26 cellular contexts compared by ENCODE assay signal in genomic region chr7:8408871-8409270, GRCh38.
"Had no signal": no experiment of that assay in that cellular context is flagged by ENCODE, and none has a peak within 500 bp of the region (broad histone marks: within the 10 kb centered on the region; RNA-seq: fewer than 3 reads in every experiment).

No MANE protein-coding gene starts in this region.

- ATAC-seq: stimulated activated effector memory CD8-positive, alpha-beta T cell treated with anti-CD3 and anti-CD28 coated beads, Interleukin-12 subunit alpha, Interleukin-12 subunit beta, amount 100 ng/mL, for 72 hours; stimulated activated memory B cell treated with anti-CD40 and anti-IgM and Interleukin-4, amounts not matched to agents 10 μg/mL and 1 μg/mL and 100 μg/mL, for 72 hours; stimulated activated naive B cell treated with anti-CD40 and anti-IgM and Interleukin-4, amounts not matched to agents 10 μg/mL and 1 μg/mL and 100 μg/mL, for 72 hours; stimulated activated naive CD8-positive, alpha-beta T cell treated with anti-CD3 and anti-CD28 coated beads, Interleukin-15, amount 100 ng/mL, for 72 hours; stimulated activated naive CD8-positive, alpha-beta T cell treated with anti-CD3 and anti-CD28 coated beads, Interleukin-15, Interleukin-2, amounts not matched to agents 100 U/mL and 50 U/mL, for 24 hours; upper lobe of right lung had no signal

- H3K27ac ChIP-seq: stomach, suprapubic skin, testis, thoracic aorta, thyroid gland, tibial artery, tibial nerve, transverse colon, upper lobe of left lung, upper lobe of right lung, uterus, vagina had no signal

- H3K4me3 ChIP-seq: stomach, suprapubic skin, testis, thoracic aorta, thyroid gland, tibial artery, tibial nerve, transverse colon, upper lobe of left lung, upper lobe of right lung, uterus, vagina had no signal

- DNase-seq: stimulated activated CD4-positive, alpha-beta T cell treated with anti-CD3 and anti-CD28 coated beads, Interleukin-2, amount 100 ng/mL, for 48 hours; stimulated activated CD4-positive, alpha-beta T cell treated with anti-CD3 and anti-CD28 coated beads, Interleukin-4, amount 100 ng/mL, for 1 hour; stimulated activated CD4-positive, alpha-beta T cell treated with anti-CD3 and anti-CD28 coated beads, Interleukin-4, amount 100 ng/mL, for 24 hours; stimulated activated CD4-positive, alpha-beta T cell treated with anti-CD3 and anti-CD28 coated beads, Interleukin-4, amount 100 ng/mL, for 4 hours; stimulated activated CD8-positive, alpha-beta memory T cell treated with anti-CD3 and anti-CD28 coated beads, Interleukin-4, amount 100 ng/mL, for 48 hours; stimulated activated naive B cell treated with anti-CD40 and anti-IgM and Interleukin-4, amounts not matched to agents 10 μg/mL and 1 μg/mL and 100 μg/mL, for 72 hours; stimulated activated naive CD4-positive, alpha-beta T cell; stimulated activated naive CD4-positive, alpha-beta T cell treated with Interleukin-2 at 50 U/mL for 16 hours; stimulated activated naive CD8-positive, alpha-beta T cell treated with anti-CD3 and anti-CD28 coated beads, Interleukin-15, amount 100 ng/mL, for 72 hours; stimulated activated naive CD8-positive, alpha-beta T cell treated with anti-CD3 and anti-CD28 coated beads, Interleukin-15, Interleukin-2, amounts not matched to agents 100 U/mL and 50 U/mL, for 24 hours; stomach; substantia nigra; testis; thyroid gland; tibial artery; transverse colon; trophoblast cell; upper lobe of left lung; upper lobe of right lung; uterus had no signal
